1 cellular context compared by ENCODE assay signal in genomic region chr15:63599401-63600000, GRCh38.
TF ChIP-seq lines count a peak whose summit lies in the region.

No MANE protein-coding gene starts in this region.

TF ChIP-seq in HepG2, 621 proteins besides CTCF, POLR2A, EP300 and RAD21 (continued from another document and continues in another):
- TF ChIP-seq ZNF414 (CRISPR knock-in tag; IDR thresholded peaks at IDR 0.05), result no peak
- TF ChIP-seq ZNF513 (CRISPR knock-in tag; conservative IDR thresholded peaks at IDR 0.05), result no peak
- TF ChIP-seq U2AF1 (optimal IDR thresholded peaks at IDR 0.05; ENCODE audit: low read depth, low read length), result no peak
- TF ChIP-seq FLYWCH1 (CRISPR knock-in tag; IDR thresholded peaks at IDR 0.05), result no peak
- no peak for TF ChIP-seq ZNF639 (CRISPR knock-in tag; conservative IDR thresholded peaks at IDR 0.05)
- TF ChIP-seq IKZF1 (IDR thresholded peaks at IDR 0.05), result no peak
- TF ChIP-seq CC2D1A (CRISPR knock-in tag; IDR thresholded peaks at IDR 0.05), result 0 out of 2 replicates have a peak, but pooled peaks have one; percentile 56
- no peak for TF ChIP-seq ARNT2 (CRISPR knock-in tag; IDR thresholded peaks at IDR 0.05; ENCODE audit: low read depth)
- TF ChIP-seq ZMYM4 (CRISPR knock-in tag; IDR thresholded peaks at IDR 0.05), result no peak
- no peak for TF ChIP-seq GLMP (CRISPR knock-in tag; IDR thresholded peaks at IDR 0.05; ENCODE audit: borderline replicate concordance)
- no peak for TF ChIP-seq ZNF891 (CRISPR knock-in tag; IDR thresholded peaks at IDR 0.05)
- no peak for TF ChIP-seq CBX2 (IDR thresholded peaks at IDR 0.05; ENCODE audit: low read depth, low read length)
- no peak for TF ChIP-seq CBX2 (CRISPR knock-in tag; IDR thresholded peaks at IDR 0.05; ENCODE audit: low read depth)
- no peak for TF ChIP-seq HNRNPUL1 (IDR thresholded peaks at IDR 0.05; ENCODE audit: low read depth, low read length)
- no peak for TF ChIP-seq ZNF512B (CRISPR knock-in tag; IDR thresholded peaks at IDR 0.05; ENCODE audit: borderline replicate concordance)
- TF ChIP-seq ZNF713 (CRISPR knock-in tag; IDR thresholded peaks at IDR 0.05), result no peak
- no peak for TF ChIP-seq TCF7L2 (IDR thresholded peaks at IDR 0.05; ENCODE audit: low read depth, low read length)
- no peak for TF ChIP-seq ZNF232 (CRISPR knock-in tag; IDR thresholded peaks at IDR 0.05; ENCODE audit: borderline replicate concordance)
- 0 out of 4 replicates have a peak, but pooled peaks of 1 of the 2 experiments have one; percentile 13 for TF ChIP-seq ATF4 (CRISPR knock-in tag; IDR thresholded peaks at IDR 0.05)
- TF ChIP-seq NR2F2 (IDR thresholded peaks at IDR 0.05; ENCODE audit: borderline replicate concordance, low read depth), result no peak
- TF ChIP-seq TFDP1 (CRISPR knock-in tag; IDR thresholded peaks at IDR 0.05; ENCODE audit: borderline replicate concordance), result no peak
- TF ChIP-seq KDM2A (CRISPR knock-in tag; IDR thresholded peaks at IDR 0.05; ENCODE audit: borderline replicate concordance, low read depth), result peak; percentile 65; the same call in 1 of the 2 replicates
- no peak for TF ChIP-seq TEAD3 (CRISPR knock-in tag; optimal IDR thresholded peaks at IDR 0.05; ENCODE audit: borderline replicate concordance)
- TF ChIP-seq MXD3 (CRISPR knock-in tag; IDR thresholded peaks at IDR 0.05), result no peak
- no peak for TF ChIP-seq ZNF446 (CRISPR knock-in tag; IDR thresholded peaks at IDR 0.05)
- no peak for TF ChIP-seq RARA (CRISPR knock-in tag; IDR thresholded peaks at IDR 0.05)
- no peak for TF ChIP-seq ZNF367 (CRISPR knock-in tag; IDR thresholded peaks at IDR 0.05; ENCODE audit: borderline replicate concordance)
- TF ChIP-seq FOXJ3 (CRISPR knock-in tag; IDR thresholded peaks at IDR 0.05; ENCODE audit: borderline replicate concordance), result no peak
- no peak for TF ChIP-seq SP2 (CRISPR knock-in tag; IDR thresholded peaks at IDR 0.05)
- TF ChIP-seq NBN (conservative IDR thresholded peaks at IDR 0.05), result no peak
- no peak for TF ChIP-seq ZNF441 (CRISPR knock-in tag; IDR thresholded peaks at IDR 0.05; ENCODE audit: borderline replicate concordance)
- peak; percentile 20; the same call in 1 of the 2 replicates for TF ChIP-seq ARID2 (CRISPR knock-in tag; IDR thresholded peaks at IDR 0.05; ENCODE audit: borderline replicate concordance)
- no peak for TF ChIP-seq ZFP1 (CRISPR knock-in tag; IDR thresholded peaks at IDR 0.05)
- no peak for TF ChIP-seq BRCA1 (CRISPR knock-in tag; IDR thresholded peaks at IDR 0.05)
- TF ChIP-seq FOXC1 (CRISPR knock-in tag; IDR thresholded peaks at IDR 0.05; ENCODE audit: borderline replicate concordance), result no peak; the same call in 1 of the 2 replicates
- TF ChIP-seq ZBTB4 (CRISPR knock-in tag; IDR thresholded peaks at IDR 0.05; ENCODE audit: borderline replicate concordance), result no peak
- no peak for TF ChIP-seq SMAD3 (CRISPR knock-in tag; IDR thresholded peaks at IDR 0.05)
- TF ChIP-seq MTF2 (CRISPR knock-in tag; IDR thresholded peaks at IDR 0.05; ENCODE audit: borderline replicate concordance), result no peak
- TF ChIP-seq THAP7 (CRISPR knock-in tag; IDR thresholded peaks at IDR 0.05), result no peak
- no peak for TF ChIP-seq SSRP1 (CRISPR knock-in tag; IDR thresholded peaks at IDR 0.05)
- no peak for TF ChIP-seq ZNF496 (CRISPR knock-in tag; IDR thresholded peaks at IDR 0.05; ENCODE audit: insufficient replicate concordance)
- no peak for TF ChIP-seq SMAD9 (CRISPR knock-in tag; IDR thresholded peaks at IDR 0.05)
- TF ChIP-seq PHF21A (CRISPR knock-in tag; IDR thresholded peaks at IDR 0.05), result no peak
- TF ChIP-seq BHLHE40 (IDR thresholded peaks at IDR 0.05; ENCODE audit: low read length), result 0 out of 2 replicates have a peak, but pooled peaks have one; percentile 17
- no peak for TF ChIP-seq THAP11 (CRISPR knock-in tag; IDR thresholded peaks at IDR 0.05)
- no peak for TF ChIP-seq REST (IDR thresholded peaks at IDR 0.05; ENCODE audit: borderline replicate concordance in 1 of 2, low read depth in 1 of 2, low read length in 2 of 2)
- TF ChIP-seq HNRNPLL (IDR thresholded peaks at IDR 0.05; ENCODE audit: low read depth, low read length, poor library complexity, severe bottlenecking), result no peak
- no peak for TF ChIP-seq RORA (CRISPR knock-in tag; IDR thresholded peaks at IDR 0.05)
- TF ChIP-seq ZBTB42 (CRISPR knock-in tag; IDR thresholded peaks at IDR 0.05), result no peak
- TF ChIP-seq ARHGAP35 (CRISPR knock-in tag; IDR thresholded peaks at IDR 0.05; ENCODE audit: borderline replicate concordance), result no peak
